In genomic region chr12:52739963-52740362, GRCh38 we compare ENCODE assay signal across 13 cellular contexts.
"Had no signal": no experiment of that assay in that cellular context is flagged by ENCODE, and none has a peak within 500 bp of the region (broad histone marks: within the 10 kb centered on the region; RNA-seq: fewer than 3 reads in every experiment).

No MANE protein-coding gene starts in this region.

- H3K27ac ChIP-seq: brain microvascular endothelial cell, left ventricle myocardium inferior had no signal

- H3K4me3 ChIP-seq: left ventricle myocardium inferior had no signal

- H3K9me3 ChIP-seq: left ventricle myocardium inferior had no signal

- ATAC-seq: naive thymus-derived CD8-positive, alpha-beta T cell; stimulated activated memory B cell treated with anti-CD40 and anti-IgM and Interleukin-4, amounts not matched to agents 10 μg/mL and 1 μg/mL and 100 μg/mL, for 72 hours had no signal

- H3K4me1 ChIP-seq: left ventricle myocardium inferior had no signal

- H3K36me3 ChIP-seq: brain microvascular endothelial cell, left ventricle myocardium inferior had no signal

- DNase-seq: activated B cell treated with CpG ODN at 0.5 μM for 24 hours; activated CD4-positive, alpha-beta T cell treated with anti-CD3 and anti-CD28 coated beads, Interleukin-2, amount 10 ng/mL, durations not matched to agents 7 days and 5 days; activated CD8-positive, alpha-beta memory T cell treated with anti-CD3 and anti-CD28 coated beads for 24 hours; activated naive CD8-positive, alpha-beta T cell treated with anti-CD3 and anti-CD28 coated beads, Interleukin-2, amount 10 ng/mL, durations not matched to agents 7 days and 5 days; brain microvascular endothelial cell; cortex of kidney; effector CD8-positive, alpha-beta T cell; foreskin fibroblast; left ventricle myocardium inferior; mesenchymal stem cell; naive thymus-derived CD8-positive, alpha-beta T cell; stimulated activated CD4-positive, alpha-beta T cell treated with anti-CD3 and anti-CD28 coated beads, Interleukin-2, amount 100 ng/mL, for 48 hours had no signal

- H3K27me3 ChIP-seq: brain microvascular endothelial cell had no signal
